Comparison of ENCODE assay signal across 12 cellular contexts in the genomic region with DNA sequence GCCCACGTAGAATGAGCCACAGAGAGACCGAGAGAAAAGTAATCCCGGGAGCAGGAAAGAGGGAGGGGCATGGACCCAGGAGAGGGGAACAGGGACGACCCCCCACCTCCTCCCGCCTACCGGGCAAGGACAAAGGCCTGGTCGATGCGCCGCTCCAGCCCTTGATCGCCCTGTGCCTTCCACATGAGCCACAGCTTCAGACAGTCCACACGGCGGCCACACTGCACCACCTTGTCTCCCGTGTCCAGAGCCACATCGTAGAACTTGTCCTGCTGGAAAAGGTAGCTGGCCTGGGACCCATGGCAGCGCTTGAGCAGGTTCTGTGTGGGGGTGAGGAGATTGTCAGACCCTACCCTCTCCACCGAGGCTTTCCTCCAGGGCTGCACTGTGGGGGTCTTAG. TPM values are rescaled to one million over a fixed set of nuclear protein-coding genes. Genes with fewer than 3 reads are reported as not detected.
DNase-seq lines count a peak whose midpoint lies in the region; ATAC-seq, FAIRE-seq and TF ChIP-seq lines count a peak whose summit lies in the region.
"Had no signal": no experiment of that assay in that cellular context is flagged by ENCODE, and none has a peak within 500 bp of the region (broad histone marks: within the 10 kb centered on the region; RNA-seq: fewer than 3 reads in every experiment).

No MANE protein-coding gene starts in this region.

- TF ChIP-seq RAD21 in A549 (conservative IDR thresholded peaks at IDR 0.05 in 1 of 2, IDR thresholded peaks at IDR 0.05 in 1 of 2): no peak

- FAIRE-seq in A549 (lab: Jason Lieb, UNC): no peak
- FAIRE-seq: RCC 7860, TTC549 had no signal

- DNase-seq in A549 (ENCODE audit: low read depth in 1 of 2, low spot score in 1 of 2) (no peak), GM12864 (ENCODE audit: low read depth) (no peak), left lobe of liver (ENCODE audit: low spot score) (no peak), NCI-H2081 (lab: John Stamatoyannopoulos, UW) (no peak), NCI-H446 treated with DMSO at 0.1 percent for 48 hours (lab: John Stamatoyannopoulos, UW) (no peak), T-helper 9 cell (no peak)

- CTCF ChIA-PET in A549 (lab: Yijun Ruan, JAX): interaction anchor here (0.6 to 14.5 kb wide), 50 partner anchors 8 to 517 kb away, joined by 3 to 646 read pairs (median 4); a partner anchor contains a TSS

- TF ChIP-seq CTCF in A549 (IDR thresholded peaks at IDR 0.05) (no peak), GM12864 (IDR thresholded peaks at IDR 0.05; ENCODE audit: low read depth, low read length, missing control alignments) (peak; percentile 6)

- TF ChIP-seq POLR2A in A549 (IDR thresholded peaks at IDR 0.05; ENCODE audit: low read length): no peak; the same call in 1 of the 2 replicates

- H3K27ac ChIP-seq in A549: peak overlapping the region; percentile 55 to 82
- H3K27ac ChIP-seq: right atrium auricular region had no signal

- POLR2A ChIA-PET in A549 (lab: Yijun Ruan, JAX): interaction anchor here (1.0 to 2.3 kb wide), 6 partner anchors 15 to 81 kb away, joined by 3 to 15 read pairs (median 4); a partner anchor contains a TSS

- H3K4me2 ChIP-seq in A549: peak overlapping the region; percentile 60; the same call in 2 of the 3 replicates

- no peaks in the 10 kb centered on the region for H3K9me3 ChIP-seq in A549
- H3K9me3 ChIP-seq: right atrium auricular region had no signal

- 83% methylated on average over 16 of the region's 16 CpGs for WGBS in A549 (ENCODE audit: missing lambda C conversion rate)

- H3K4me1 ChIP-seq in A549: peaks cover 12% of the 10 kb centered on the region

- ATAC-seq in A549 (peak in 1 of 2 experiments; percentile 32; a peak in 3 of 6 replicates), SK-N-SH treated with all-trans-retinoic acid at 6 μM for 48 hours (peak; percentile 11; the same call in 1 of the 3 replicates), left lobe of liver (peak; percentile 55), GM18909 (IDR thresholded peaks at IDR 0.05; ENCODE audit: poor library complexity, unreplicated experiment) (no peak)

- no peak for TF ChIP-seq EP300 in A549 (IDR thresholded peaks at IDR 0.05)

- H3K4me3 ChIP-seq in A549: no peak overlapping the region
- H3K4me3 ChIP-seq in GM12864 (ENCODE audit: low read depth, low read length): no peak overlapping the region
- H3K4me3 ChIP-seq: right atrium auricular region had no signal

TF ChIP-seq in A549, 52 proteins besides CTCF, POLR2A, EP300 and RAD21 (continues in another document):
- TF ChIP-seq ZC3H11A (IDR thresholded peaks at IDR 0.05) (no peak), MAZ (IDR thresholded peaks at IDR 0.05; ENCODE audit: borderline replicate concordance, low read depth, low read length) (no peak), ZNF302 (CRISPR knock-in tag; IDR thresholded peaks at IDR 0.05) (no peak), KDM5A (IDR thresholded peaks at IDR 0.05) (no peak), RARB (CRISPR knock-in tag; IDR thresholded peaks at IDR 0.05) (no peak)
- TF ChIP-seq, protein P1, sequence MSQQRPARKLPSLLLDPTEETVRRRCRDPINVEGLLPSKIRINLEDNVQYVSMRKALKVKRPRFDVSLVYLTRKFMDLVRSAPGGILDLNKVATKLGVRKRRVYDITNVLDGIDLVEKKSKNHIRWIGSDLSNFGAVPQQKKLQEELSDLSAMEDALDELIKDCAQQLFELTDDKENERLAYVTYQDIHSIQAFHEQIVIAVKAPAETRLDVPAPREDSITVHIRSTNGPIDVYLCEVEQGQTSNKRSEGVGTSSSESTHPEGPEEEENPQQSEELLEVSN (IDR thresholded peaks at IDR 0.05; ENCODE audit: borderline replicate concordance, low read depth): no peak
- TF ChIP-seq, protein P2, sequence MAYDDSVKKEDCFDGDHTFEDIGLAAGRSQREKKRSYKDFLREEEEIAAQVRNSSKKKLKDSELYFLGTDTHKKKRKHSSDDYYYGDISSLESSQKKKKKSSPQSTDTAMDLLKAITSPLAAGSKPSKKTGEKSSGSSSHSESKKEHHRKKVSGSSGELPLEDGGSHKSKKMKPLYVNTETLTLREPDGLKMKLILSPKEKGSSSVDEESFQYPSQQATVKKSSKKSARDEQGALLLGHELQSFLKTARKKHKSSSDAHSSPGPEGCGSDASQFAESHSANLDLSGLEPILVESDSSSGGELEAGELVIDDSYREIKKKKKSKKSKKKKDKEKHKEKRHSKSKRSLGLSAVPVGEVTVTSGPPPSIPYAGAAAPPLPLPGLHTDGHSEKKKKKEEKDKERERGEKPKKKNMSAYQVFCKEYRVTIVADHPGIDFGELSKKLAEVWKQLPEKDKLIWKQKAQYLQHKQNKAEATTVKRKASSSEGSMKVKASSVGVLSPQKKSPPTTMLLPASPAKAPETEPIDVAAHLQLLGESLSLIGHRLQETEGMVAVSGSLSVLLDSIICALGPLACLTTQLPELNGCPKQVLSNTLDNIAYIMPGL (CRISPR knock-in tag; IDR thresholded peaks at IDR 0.05; ENCODE audit: borderline replicate concordance): no peak
- TF ChIP-seq, protein P3, sequence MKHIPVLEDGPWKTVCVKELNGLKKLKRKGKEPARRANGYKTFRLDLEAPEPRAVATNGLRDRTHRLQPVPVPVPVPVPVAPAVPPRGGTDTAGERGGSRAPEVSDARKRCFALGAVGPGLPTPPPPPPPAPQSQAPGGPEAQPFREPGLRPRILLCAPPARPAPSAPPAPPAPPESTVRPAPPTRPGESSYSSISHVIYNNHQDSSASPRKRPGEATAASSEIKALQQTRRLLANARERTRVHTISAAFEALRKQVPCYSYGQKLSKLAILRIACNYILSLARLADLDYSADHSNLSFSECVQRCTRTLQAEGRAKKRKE (CRISPR knock-in tag; IDR thresholded peaks at IDR 0.05; ENCODE audit: low read depth): no peak

TF ChIP-seq in SK-N-SH treated with all-trans-retinoic acid at 6 μM for 48 hours, 23 proteins besides CTCF, POLR2A, EP300 and RAD21 (continues in another document):
- TF ChIP-seq, protein P4, sequence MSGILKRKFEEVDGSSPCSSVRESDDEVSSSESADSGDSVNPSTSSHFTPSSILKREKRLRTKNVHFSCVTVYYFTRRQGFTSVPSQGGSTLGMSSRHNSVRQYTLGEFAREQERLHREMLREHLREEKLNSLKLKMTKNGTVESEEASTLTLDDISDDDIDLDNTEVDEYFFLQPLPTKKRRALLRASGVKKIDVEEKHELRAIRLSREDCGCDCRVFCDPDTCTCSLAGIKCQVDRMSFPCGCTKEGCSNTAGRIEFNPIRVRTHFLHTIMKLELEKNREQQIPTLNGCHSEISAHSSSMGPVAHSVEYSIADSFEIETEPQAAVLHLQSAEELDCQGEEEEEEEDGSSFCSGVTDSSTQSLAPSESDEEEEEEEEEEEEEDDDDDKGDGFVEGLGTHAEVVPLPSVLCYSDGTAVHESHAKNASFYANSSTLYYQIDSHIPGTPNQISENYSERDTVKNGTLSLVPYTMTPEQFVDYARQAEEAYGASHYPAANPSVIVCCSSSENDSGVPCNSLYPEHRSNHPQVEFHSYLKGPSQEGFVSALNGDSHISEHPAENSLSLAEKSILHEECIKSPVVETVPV (CRISPR knock-in tag; IDR thresholded peaks at IDR 0.05): no peak
- TF ChIP-seq RARB (CRISPR knock-in tag; IDR thresholded peaks at IDR 0.05): no peak
- no peak for TF ChIP-seq BACH2 (CRISPR knock-in tag; IDR thresholded peaks at IDR 0.05; ENCODE audit: borderline replicate concordance)
- no peak for TF ChIP-seq ESRRG (CRISPR knock-in tag; IDR thresholded peaks at IDR 0.05)
- no peak for TF ChIP-seq TCF4 (CRISPR knock-in tag; IDR thresholded peaks at IDR 0.05; ENCODE audit: borderline replicate concordance)
- TF ChIP-seq GLIS3 (CRISPR knock-in tag; IDR thresholded peaks at IDR 0.05): no peak
- TF ChIP-seq, protein P5, sequence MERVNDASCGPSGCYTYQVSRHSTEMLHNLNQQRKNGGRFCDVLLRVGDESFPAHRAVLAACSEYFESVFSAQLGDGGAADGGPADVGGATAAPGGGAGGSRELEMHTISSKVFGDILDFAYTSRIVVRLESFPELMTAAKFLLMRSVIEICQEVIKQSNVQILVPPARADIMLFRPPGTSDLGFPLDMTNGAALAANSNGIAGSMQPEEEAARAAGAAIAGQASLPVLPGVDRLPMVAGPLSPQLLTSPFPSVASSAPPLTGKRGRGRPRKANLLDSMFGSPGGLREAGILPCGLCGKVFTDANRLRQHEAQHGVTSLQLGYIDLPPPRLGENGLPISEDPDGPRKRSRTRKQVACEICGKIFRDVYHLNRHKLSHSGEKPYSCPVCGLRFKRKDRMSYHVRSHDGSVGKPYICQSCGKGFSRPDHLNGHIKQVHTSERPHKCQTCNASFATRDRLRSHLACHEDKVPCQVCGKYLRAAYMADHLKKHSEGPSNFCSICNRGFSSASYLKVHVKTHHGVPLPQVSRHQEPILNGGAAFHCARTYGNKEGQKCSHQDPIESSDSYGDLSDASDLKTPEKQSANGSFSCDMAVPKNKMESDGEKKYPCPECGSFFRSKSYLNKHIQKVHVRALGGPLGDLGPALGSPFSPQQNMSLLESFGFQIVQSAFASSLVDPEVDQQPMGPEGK (CRISPR knock-in tag; IDR thresholded peaks at IDR 0.05; ENCODE audit: borderline replicate concordance): no peak

RNA-seq across cellular contexts. Expression of a gene that starts 20.5 kb away (rescaled TPM):
- polyA plus RNA-seq in A549 (2011; rRNA removed) (28.8 and 32.9 TPM in 2 replicates), A549 (2017; fragmentation: RNase III; extraction: RNeasy Plus Mini Kit Qiagen cat#74134 plus additional on column Dnase treatment) (12.1 to 15.6 TPM (median 15.1 TPM) in 3 replicates)
- 6.5 and 8.4 TPM in 2 replicates for polyA plus RNA-seq in A549 (2012; cell fraction: cytosol; rRNA removed)
- polyA plus RNA-seq in A549 (2012; cell fraction: nucleus; rRNA removed): 11.2 and 17.4 TPM in 2 replicates
- 44.9 and 53.6 TPM in 2 replicates for polyA minus RNA-seq in A549 (2011; rRNA and poly(A)+ RNA removed)
- 25.9 TPM for total RNA-seq in left lobe of liver

RNA-seq across cellular contexts. Expression of a gene that starts 20.7 kb away (rescaled TPM):
- 16.5 and 19.2 TPM in 2 replicates for polyA plus RNA-seq in A549 (2011; rRNA removed)
- polyA plus RNA-seq in A549 (2012; cell fraction: cytosol; rRNA removed): 15.0 and 17.1 TPM in 2 replicates
- 140 and 167 TPM in 2 replicates for polyA plus RNA-seq in A549 (2012; cell fraction: nucleus; rRNA removed)
- 14.0 to 16.4 TPM (median 14.5 TPM) in 3 replicates for polyA plus RNA-seq in A549 (2017; fragmentation: RNase III; extraction: RNeasy Plus Mini Kit Qiagen cat#74134 plus additional on column Dnase treatment)
- 8.2 and 12.5 TPM in 2 replicates for polyA minus RNA-seq in A549 (2011; rRNA and poly(A)+ RNA removed)
- total RNA-seq in left lobe of liver: 53.6 TPM

RNA-seq across cellular contexts. Expression of a gene that starts 47.1 kb away (rescaled TPM):
- polyA plus RNA-seq in A549 (2011; rRNA removed): 0.56 and 0.71 TPM in 2 replicates
- 0.69 and 1.3 TPM in 2 replicates for polyA plus RNA-seq in A549 (2012; cell fraction: cytosol; rRNA removed)
- polyA plus RNA-seq in A549 (2012; cell fraction: nucleus; rRNA removed): 2.9 TPM in 2 replicates
- 0.54 to 0.66 TPM (median 0.64 TPM) in 3 replicates for polyA plus RNA-seq in A549 (2017; fragmentation: RNase III; extraction: RNeasy Plus Mini Kit Qiagen cat#74134 plus additional on column Dnase treatment)
- polyA minus RNA-seq in A549 (2011; rRNA and poly(A)+ RNA removed): 1.3 and 1.7 TPM in 2 replicates
- 8.6 TPM for total RNA-seq in left lobe of liver

RNA-seq across cellular contexts. Expression of a gene that starts 56.7 kb away (rescaled TPM):
- polyA plus RNA-seq in A549 (2011; rRNA removed) (0.12 and 0.14 TPM in 2 replicates), A549 (2017; fragmentation: RNase III; extraction: RNeasy Plus Mini Kit Qiagen cat#74134 plus additional on column Dnase treatment) (0.09 to 0.21 TPM (median 0.16 TPM) in 3 replicates)
- 0.46 and 0.56 TPM in 2 replicates for polyA plus RNA-seq in A549 (2012; cell fraction: cytosol; rRNA removed)
- 1.9 TPM in 2 replicates for polyA plus RNA-seq in A549 (2012; cell fraction: nucleus; rRNA removed)
- polyA minus RNA-seq in A549 (2011; rRNA and poly(A)+ RNA removed): 0.12 and 0.19 TPM in 2 replicates
- total RNA-seq in left lobe of liver: 0.25 TPM
- total RNA-seq: right atrium auricular region, urinary bladder had no signal
